Comparison of ENCODE assay signal across 25 cellular contexts in the genomic region with DNA sequence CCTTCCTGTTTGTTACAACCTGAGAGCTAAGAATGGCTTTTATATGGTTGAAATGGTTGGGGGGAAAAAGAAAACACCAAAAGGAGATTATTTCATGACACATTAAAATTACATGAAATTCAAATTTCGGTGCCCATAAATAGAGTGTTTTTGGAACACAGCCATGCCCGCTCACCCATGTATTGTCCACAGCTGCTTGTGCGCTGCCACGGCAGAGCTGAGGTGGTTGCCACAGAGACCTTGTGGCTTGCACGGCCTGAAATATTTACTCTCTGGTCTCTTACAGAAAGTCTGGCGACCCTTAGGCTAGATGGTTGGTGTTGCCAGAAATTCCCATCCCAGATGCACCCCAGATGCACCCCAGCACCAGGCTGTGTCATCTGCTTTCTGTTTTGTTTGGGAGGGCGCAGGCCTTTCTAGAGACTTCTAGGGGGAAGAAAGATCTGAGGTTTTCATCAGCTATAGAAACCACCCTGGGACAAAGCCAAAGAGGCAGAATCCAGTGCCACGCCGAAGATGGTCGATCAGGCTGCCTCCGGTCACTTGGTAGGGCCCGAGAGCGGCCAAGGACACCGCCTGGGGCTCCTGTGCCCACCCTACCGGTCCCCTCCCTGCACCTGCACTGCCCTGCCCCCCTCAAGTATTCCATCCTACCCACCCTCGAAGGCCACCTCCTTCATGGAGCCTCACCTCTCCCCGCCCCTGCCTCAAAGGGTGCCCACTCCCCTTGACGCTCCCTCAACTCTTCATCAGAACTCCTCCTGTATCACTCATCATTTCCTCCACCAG.
DNase-seq lines count a peak whose midpoint lies in the region; ATAC-seq and TF ChIP-seq lines count a peak whose summit lies in the region.
"Had no signal": no experiment of that assay in that cellular context is flagged by ENCODE, and none has a peak within 500 bp of the region (broad histone marks: within the 10 kb centered on the region; RNA-seq: fewer than 3 reads in every experiment).

No MANE protein-coding gene starts in this region.

- H3K9me3 Mint-ChIP-seq in endodermal cell: no peaks in the 10 kb centered on the region
- no peaks in the 10 kb centered on the region for H3K9me3 Mint-ChIP-seq in Calu3 (ENCODE audit: low read depth, unreplicated experiment)
- H3K9me3 Mint-ChIP-seq: memory B cell; natural killer cell treated with Interleukin-12 subunit alpha and Interleukin-12 subunit beta and Interleukin-15 and Interleukin-18, amount 100 ng/mL, for 72 hours; T-cell had no signal

- peak overlapping the region; percentile 89 for H3K27ac Mint-ChIP-seq in endodermal cell
- H3K27ac Mint-ChIP-seq in Calu3 (ENCODE audit: unreplicated experiment): no peak overlapping the region
- H3K27ac Mint-ChIP-seq: activated CD8-positive, alpha-beta memory T cell treated with anti-CD3 and anti-CD28 coated beads, Interleukin-2, amount 10 ng/mL, durations not matched to agents 7 days and 5 days; memory B cell; natural killer cell treated with Interleukin-12 subunit alpha and Interleukin-12 subunit beta and Interleukin-15 and Interleukin-18, amount 100 ng/mL, for 72 hours; T-cell had no signal

- H3K36me3 Mint-ChIP-seq in endodermal cell (ENCODE audit: low read depth): no peaks in the 10 kb centered on the region
- no peaks in the 10 kb centered on the region for H3K36me3 Mint-ChIP-seq in Calu3 (ENCODE audit: insufficient read depth, unreplicated experiment)
- H3K36me3 Mint-ChIP-seq: activated CD8-positive, alpha-beta memory T cell treated with anti-CD3 and anti-CD28 coated beads, Interleukin-2, amount 10 ng/mL, durations not matched to agents 7 days and 5 days; memory B cell; natural killer cell treated with Interleukin-12 subunit alpha and Interleukin-12 subunit beta and Interleukin-15 and Interleukin-18, amount 100 ng/mL, for 72 hours; T-cell had no signal

- no TSS peak for BruUV-seq in Calu3 (replicated peaks; lab: Mats Ljungman, UMichigan)

- 92 to 95% methylated on average over 7 to 18 of the region's 18 CpGs for WGBS in endodermal cell (ENCODE audit: insufficient coverage in 1 of 2, insufficient read length in 1 of 2), 2 experiments

- intact Hi-C loops in Calu3 (cut with micrococcal nuclease; ENCODE audit: unreplicated experiment): no loop called here

- CTCF ChIA-PET in Calu3 (lab: Charles Lee): no interaction called here

- no peak overlapping the region for H3K9ac ChIP-seq in endodermal cell (ENCODE audit: extremely low read depth, low read length, poor library complexity, severe bottlenecking)

- peaks cover 26% of the 10 kb centered on the region for H3K27me3 Mint-ChIP-seq in endodermal cell (ENCODE audit: insufficient read depth)
- H3K27me3 Mint-ChIP-seq in Calu3 (ENCODE audit: unreplicated experiment): no peaks in the 10 kb centered on the region
- H3K27me3 Mint-ChIP-seq: progenitor cell of endocrine pancreas had no signal

- peaks cover 41% of the 10 kb centered on the region for H3K4me1 Mint-ChIP-seq in endodermal cell
- peaks cover 7% of the 10 kb centered on the region for H3K4me1 Mint-ChIP-seq in Calu3 (ENCODE audit: low read depth, unreplicated experiment)
- H3K4me1 Mint-ChIP-seq: activated CD8-positive, alpha-beta memory T cell treated with anti-CD3 and anti-CD28 coated beads, Interleukin-2, amount 10 ng/mL, durations not matched to agents 7 days and 5 days; memory B cell had no signal

- no peaks in the 10 kb centered on the region for H3K9me3 ChIP-seq in endodermal cell (ENCODE audit: control insufficient read depth, low read length)

- no peak overlapping the region for H3K4me3 ChIP-seq in endodermal cell (ENCODE audit: low read length)

- no peaks in the 10 kb centered on the region for H3K27me3 ChIP-seq in endodermal cell (ENCODE audit: control insufficient read depth, insufficient read depth, low read length, poor library complexity, severe bottlenecking)

- no peak overlapping the region for H3K4me3 Mint-ChIP-seq in endodermal cell
- no peak overlapping the region for H3K4me3 Mint-ChIP-seq in Calu3 (ENCODE audit: low read depth, unreplicated experiment)
- H3K4me3 Mint-ChIP-seq: activated CD8-positive, alpha-beta memory T cell treated with anti-CD3 and anti-CD28 coated beads, Interleukin-2, amount 10 ng/mL, durations not matched to agents 7 days and 5 days; memory B cell; natural killer cell treated with Interleukin-12 subunit alpha and Interleukin-12 subunit beta and Interleukin-15 and Interleukin-18, amount 100 ng/mL, for 72 hours; T-cell had no signal

- ATAC-seq in HG03378 (IDR thresholded peaks at IDR 0.05; ENCODE audit: unreplicated experiment): no peak
- ATAC-seq: activated CD8-positive, alpha-beta memory T cell treated with anti-CD3 and anti-CD28 coated beads, Interleukin-2, amount 10 ng/mL, durations not matched to agents 7 days and 5 days; natural killer cell treated with Interleukin-12 subunit alpha and Interleukin-12 subunit beta and Interleukin-15 and Interleukin-18, amount 100 ng/mL, for 72 hours had no signal

- H3K36me3 ChIP-seq in endodermal cell (ENCODE audit: control insufficient read depth, insufficient read depth, low read length): no peaks in the 10 kb centered on the region

- DNase-seq in DMS79 (lab: John Stamatoyannopoulos, UW): peak; percentile 65
- peak; percentile 61 to 80 for DNase-seq in NCI-H526 (lab: John Stamatoyannopoulos, UW)
- no peak for DNase-seq in endodermal cell
- DNase-seq in substantia nigra (lab: John Stamatoyannopoulos, UW): peak in 2 of 49 donors; percentile 21 to 42
- DNase-seq in Calu3: no peak
- DNase-seq in SW480 (ENCODE audit: low spot score): no peak
- no peak for DNase-seq in NCI-H1105 (lab: John Stamatoyannopoulos, UW)
- DNase-seq: activated CD4-positive, alpha-beta T cell treated with anti-CD3 and anti-CD28 coated beads for 48 hours; activated CD8-positive, alpha-beta memory T cell treated with anti-CD3 and anti-CD28 coated beads, Interleukin-2, amount 10 ng/mL, durations not matched to agents 7 days and 5 days; dermis blood vessel endothelial cell; GDM1; IMR-90; kidney; MM.1S; NCI-H524 treated with DMSO at 0.1 percent for 48 hours; Right ventricle myocardium superior; small intestine; stimulated activated CD4-positive, alpha-beta T cell treated with anti-CD3 and anti-CD28 coated beads, Interleukin-4, amount 100 ng/mL, for 1 hour; T-cell had no signal

- H3K27ac ChIP-seq in endodermal cell (ENCODE audit: low read depth, low read length): no peak overlapping the region
- peak overlapping the region; percentile 100 for H3K27ac ChIP-seq in substantia nigra (ENCODE audit: low read depth, low read length, poor library complexity, severe bottlenecking)
- H3K27ac ChIP-seq: foreskin keratinocyte, HL-60 had no signal

- no peak for TF ChIP-seq CTCF in endodermal cell (conservative IDR thresholded peaks at IDR 0.05)
- TF ChIP-seq CTCF in Calu3 (IDR thresholded peaks at IDR 0.05; ENCODE audit: unreplicated experiment): no peak

- H3K4me1 ChIP-seq in endodermal cell (ENCODE audit: control insufficient read depth, insufficient read depth, low read length): peaks cover 26% of the 10 kb centered on the region
- H3K4me1 ChIP-seq: foreskin keratinocyte had no signal

Comparison
In these comparisons a context has a peak if more than half of its experiments do, and no peak if none do; other contexts are left out.
1. DNase-seq: peak in DMS79 (single experiment) and NCI-H526 (2 of 2); none in endodermal cell (single experiment), Calu3 (single experiment), SW480 (single experiment) and NCI-H1105 (single experiment).